8 cellular contexts compared by ENCODE assay signal in genomic region chr3:9809239-9809614, GRCh38. TPM values are rescaled to one million over a fixed set of nuclear protein-coding genes. Genes with fewer than 3 reads are reported as not detected.
DNase-seq lines count a peak whose midpoint lies in the region; ATAC-seq, FAIRE-seq and TF ChIP-seq lines count a peak whose summit lies in the region.

No MANE protein-coding gene starts in this region.

- no peak for DNase-seq in OCI-LY7 (ENCODE audit: low spot score)
- DNase-seq in dermis blood vessel endothelial cell: peak; percentile 12
- DNase-seq in NOMO-1 treated with DMSO at 0.1 percent for 48 hours (lab: John Stamatoyannopoulos, UW; ENCODE audit: unreplicated experiment): no peak
- no peak for DNase-seq in HTR-8/SVneo (ENCODE audit: insufficient read length, low spot score)
- no peak for DNase-seq in NCI-H1694 treated with DMSO at 0.1 percent for 48 hours (lab: John Stamatoyannopoulos, UW)

- no peak for FAIRE-seq in HTR-8/SVneo (lab: Jason Lieb, UNC)

- H3K79me2 ChIP-seq in OCI-LY7 (ENCODE audit: insufficient read depth, low read depth, low read length) (no peaks in the 10 kb centered on the region), neural cell (replicated peaks; ENCODE audit: insufficient read depth, low read length) (no peaks in the 10 kb centered on the region)

- H3K9me2 ChIP-seq in OCI-LY7 (ENCODE audit: insufficient read depth, low read length) (no peaks in the 10 kb centered on the region), neural cell (ENCODE audit: insufficient read depth, low read length) (no peaks in the 10 kb centered on the region)

- peak overlapping the region; percentile 66 for H3K9ac ChIP-seq in neural cell (ENCODE audit: low read length)

- intact Hi-C loops in OCI-LY7 (cut with micrococcal nuclease; ENCODE audit: unreplicated experiment): no loop called here

- H2AFZ ChIP-seq in OCI-LY7 (ENCODE audit: low read length) (peak overlapping the region; percentile 6; the same call in 1 of the 2 replicates), neural cell (ENCODE audit: low read depth, low read length) (peak overlapping the region; percentile 52)

- H3K27ac ChIP-seq in OCI-LY7 (ENCODE audit: low read depth, low read length, poor library complexity, severe bottlenecking): peak overlapping the region; percentile 52
- H3K27ac ChIP-seq in neural cell (ENCODE audit: low read length): no peak overlapping the region

- H3F3A ChIP-seq in neural cell (ENCODE audit: insufficient read depth, low read length, poor library complexity, severe bottlenecking): no peaks in the 10 kb centered on the region

- no peak for TF ChIP-seq EP300 in neural cell (conservative IDR thresholded peaks at IDR 0.05; ENCODE audit: poor library complexity, severe bottlenecking)

- H3K36me3 ChIP-seq in OCI-LY7 (ENCODE audit: insufficient read depth, low read length) (peaks cover 78% of the 10 kb centered on the region), neural cell (ENCODE audit: insufficient read depth, low read length) (no peaks in the 10 kb centered on the region)

- H4K20me1 ChIP-seq in OCI-LY7 (ENCODE audit: insufficient read depth, low read length): no peaks in the 10 kb centered on the region
- no peaks in the 10 kb centered on the region for H4K20me1 ChIP-seq in neural cell (ENCODE audit: insufficient read depth)

- POLR2A ChIA-PET in OCI-LY7 (lab: Charles Lee): interaction anchor here (0.6 to 0.7 kb wide), 2 partner anchors 22 to 82 kb away, joined by 3 read pairs; no protein-coding TSS in a partner anchor

- TF ChIP-seq RAD21 in neural cell (conservative IDR thresholded peaks at IDR 0.05): no peak

- peaks cover 21% of the 10 kb centered on the region for H3K4me1 ChIP-seq in OCI-LY7 (ENCODE audit: insufficient read depth, low read length, poor library complexity, severe bottlenecking)

- CTCF ChIA-PET in OCI-LY7 (lab: Charles Lee; ENCODE audit: unreplicated experiment): interaction anchor here (0.6 kb wide), 1 partner anchor 19 kb away, joined by 3 read pairs; no protein-coding TSS in a partner anchor

- H3K4me2 ChIP-seq in OCI-LY7 (ENCODE audit: low read length): peak overlapping the region; percentile 76
- H3K4me2 ChIP-seq in neural cell (ENCODE audit: low read length): no peak overlapping the region

- ATAC-seq in GM19351 (IDR thresholded peaks at IDR 0.05; ENCODE audit: unreplicated experiment): peak; percentile 12
- no peak for ATAC-seq in HG03571 (IDR thresholded peaks at IDR 0.05; ENCODE audit: unreplicated experiment)

- H3K27me3 ChIP-seq in neural cell (ENCODE audit: insufficient read depth, low read depth, low read length): no peaks in the 10 kb centered on the region

- no TSS peak for BruUV-seq in OCI-LY7 (replicated peaks; lab: Mats Ljungman, UMichigan)

- H3K9me3 ChIP-seq in OCI-LY7 (ENCODE audit: low read length) (no peaks in the 10 kb centered on the region), neural cell (ENCODE audit: low read length) (no peaks in the 10 kb centered on the region)

- TF ChIP-seq CTCF in OCI-LY7 (conservative IDR thresholded peaks at IDR 0.05; ENCODE audit: low read length) (no peak), neural cell (IDR thresholded peaks at IDR 0.05; ENCODE audit: poor library complexity, severe bottlenecking) (no peak)

- H3K4me3 ChIP-seq in OCI-LY7 (ENCODE audit: low read depth, low read length, poor library complexity, severe bottlenecking): peak overlapping the region; percentile 52
- peak overlapping the region; percentile 66 for H3K4me3 ChIP-seq in neural cell (ENCODE audit: low read length)

TF ChIP-seq in neural cell, 6 proteins besides CTCF, POLR2A, EP300 and RAD21:
- TF ChIP-seq REST (IDR thresholded peaks at IDR 0.05; ENCODE audit: borderline replicate concordance) (no peak), TAF1 (IDR thresholded peaks at IDR 0.05; ENCODE audit: low read depth) (no peak), MXI1 (conservative IDR thresholded peaks at IDR 0.05; ENCODE audit: poor library complexity, severe bottlenecking) (no peak), EZH2 (IDR thresholded peaks at IDR 0.05; ENCODE audit: borderline replicate concordance, insufficient read depth, low read length, poor library complexity, severe bottlenecking) (no peak), SMC3 (conservative IDR thresholded peaks at IDR 0.05; ENCODE audit: poor library complexity) (no peak), POLR2AphosphoS5 (IDR thresholded peaks at IDR 0.05) (no peak)

RNA-seq across cellular contexts. Expression of gene TTLL3, which starts 0.8 kb away (rescaled TPM):
- 65.4 and 65.7 TPM in 2 replicates for total RNA-seq in OCI-LY7 (2014; rRNA removed; shearing (Covaris generic))
- total RNA-seq in OCI-LY7 (2022) (127 and 136 TPM in 2 replicates), dermis blood vessel endothelial cell (9.3 and 20.3 TPM in 2 replicates)
- 47.6 and 78.3 TPM in 2 replicates for polyA plus RNA-seq in neural cell
- polyA minus RNA-seq in neural cell: 23.4 and 24.6 TPM in 2 replicates

RNA-seq across cellular contexts. Expression of gene ARPC4, which starts 16.3 kb away (rescaled TPM):
- total RNA-seq in OCI-LY7 (2014; rRNA removed; shearing (Covaris generic)): 89.8 and 99.5 TPM in 2 replicates
- total RNA-seq in OCI-LY7 (2022) (93.5 and 118 TPM in 2 replicates), dermis blood vessel endothelial cell (210 and 309 TPM in 2 replicates)
- polyA plus RNA-seq in neural cell: 179 and 188 TPM in 2 replicates
- polyA minus RNA-seq in neural cell: 133 and 144 TPM in 2 replicates

RNA-seq across cellular contexts. Expression of gene TADA3, which starts 17.0 kb away (rescaled TPM):
- 51.6 and 62.0 TPM in 2 replicates for total RNA-seq in OCI-LY7 (2014; rRNA removed; shearing (Covaris generic))
- total RNA-seq in OCI-LY7 (2022) (56.4 and 58.5 TPM in 2 replicates), dermis blood vessel endothelial cell (39.5 and 60.6 TPM in 2 replicates)
- polyA plus RNA-seq in neural cell: 55.4 and 64.0 TPM in 2 replicates
- 36.5 and 39.1 TPM in 2 replicates for polyA minus RNA-seq in neural cell

RNA-seq across cellular contexts. Expression of gene RPUSD3, which starts 34.6 kb away (rescaled TPM):
- total RNA-seq in OCI-LY7 (2014; rRNA removed; shearing (Covaris generic)): 44.2 and 47.4 TPM in 2 replicates
- total RNA-seq in OCI-LY7 (2022) (59.2 and 65.2 TPM in 2 replicates), dermis blood vessel endothelial cell (28.9 and 33.3 TPM in 2 replicates)
- 35.2 TPM in 2 replicates for polyA plus RNA-seq in neural cell
- 24.3 and 26.8 TPM in 2 replicates for polyA minus RNA-seq in neural cell

RNA-seq across cellular contexts. Expression of gene CAMK1, which starts 39.5 kb away (rescaled TPM):
- not detected in 2 replicates for total RNA-seq in OCI-LY7 (2014; rRNA removed; shearing (Covaris generic))
- not detected in 2 replicates for total RNA-seq in OCI-LY7 (2022)
- 34.7 and 40.3 TPM in 2 replicates for total RNA-seq in dermis blood vessel endothelial cell
- 18.7 and 21.3 TPM in 2 replicates for polyA plus RNA-seq in neural cell
- polyA minus RNA-seq in neural cell: 6.1 and 12.4 TPM in 2 replicates
